In genomic region chr3:129039271-129040038, GRCh38 we compare ENCODE assay signal across 14 cellular contexts. TPM values are rescaled to one million over a fixed set of nuclear protein-coding genes. Genes with fewer than 3 reads are reported as not detected.
A peak's percentile ranks its signal among the peaks of the same experiment; 100 is the strongest.
DNase-seq lines count a peak whose midpoint lies in the region; ATAC-seq and TF ChIP-seq lines count a peak whose summit lies in the region.
"Had no signal": no experiment of that assay in that cellular context is flagged by ENCODE, and none has a peak within 500 bp of the region (broad histone marks: within the 10 kb centered on the region; RNA-seq: fewer than 3 reads in every experiment).

No MANE protein-coding gene starts in this region.

- H3K4me2 ChIP-seq in hepatocyte (no peak overlapping the region), trophoblast cell (ENCODE audit: low read length) (no peak overlapping the region)

- H3K9me3 ChIP-seq in BE2C (no peaks in the 10 kb centered on the region), hepatocyte (ENCODE audit: low read depth) (no peaks in the 10 kb centered on the region), trophoblast cell (ENCODE audit: insufficient read depth, low read depth, low read length) (peaks cover 3% of the 10 kb centered on the region)

- peak; percentile 94 for DNase-seq in BE2C
- peak; percentile 74 for DNase-seq in LHCN-M2 (ENCODE audit: low read depth)
- DNase-seq in NCI-H774 (lab: John Stamatoyannopoulos, UW) = peak; percentile 16
- peak; percentile 54 for DNase-seq in hepatocyte (ENCODE audit: low spot score)
- DNase-seq in activated T-cell treated with anti-CD3 and anti-CD28 coated beads, Interleukin-2, amount 50 U/mL, for 4 hours = no peak
- DNase-seq in SIG-M5 (lab: John Stamatoyannopoulos, UW) = no peak
- DNase-seq in trophoblast cell = no peak
- DNase-seq: activated CD4-positive, alpha-beta memory T cell treated with anti-CD3 and anti-CD28 coated beads, Interleukin-2, amount 10 ng/mL, durations not matched to agents 7 days and 5 days; kidney glomerular epithelial cell; MM.1S had no signal

- H3K27me3 Mint-ChIP-seq in activated T-cell treated with anti-CD3 and anti-CD28 coated beads, Interleukin-2, amount 50 U/mL, for 4 hours (ENCODE audit: low read depth) = peaks cover 9% of the 10 kb centered on the region

- no peaks in the 10 kb centered on the region for H3K9me3 Mint-ChIP-seq in activated T-cell treated with anti-CD3 and anti-CD28 coated beads, Interleukin-2, amount 50 U/mL, for 4 hours
- H3K9me3 Mint-ChIP-seq: activated CD4-positive, alpha-beta memory T cell treated with anti-CD3 and anti-CD28 coated beads, Interleukin-2, amount 10 ng/mL, durations not matched to agents 7 days and 5 days had no signal

- no peak overlapping the region for H3K9ac ChIP-seq in trophoblast cell (ENCODE audit: low read length)

- no peaks in the 10 kb centered on the region for H4K20me1 ChIP-seq in hepatocyte (ENCODE audit: insufficient read depth, poor library complexity, severe bottlenecking)

- H3K79me2 ChIP-seq in hepatocyte (no peaks in the 10 kb centered on the region), trophoblast cell (ENCODE audit: control insufficient read depth, insufficient read depth, low read length, poor library complexity) (no peaks in the 10 kb centered on the region)

- whole genome bisulfite sequencing in hepatocyte (ENCODE audit: low lambda C conversion rate, missing lambda C conversion rate) = 69% methylated on average over 14 of the region's 14 CpGs
- WGBS in trophoblast cell (ENCODE audit: extremely low coverage, insufficient coverage, insufficient read length) = no CpG with 5 or more reads among the region's 14 CpGs

- no peak for ATAC-seq in activated T-cell treated with anti-CD3 and anti-CD28 coated beads, Interleukin-2, amount 50 U/mL, for 4 hours
- no peak for ATAC-seq in HG02678 (IDR thresholded peaks at IDR 0.05; ENCODE audit: unreplicated experiment)

- no peaks in the 10 kb centered on the region for H3K36me3 ChIP-seq in BE2C
- H3K36me3 ChIP-seq in hepatocyte (replicated peaks; ENCODE audit: insufficient read depth, low read depth) = no peaks in the 10 kb centered on the region
- H3K36me3 ChIP-seq in trophoblast cell (ENCODE audit: control insufficient read depth in 1 of 2, insufficient read depth in 2 of 2, low read length in 2 of 2) = no peaks in the 10 kb centered on the region

- H3K27me3 ChIP-seq in BE2C = no peaks in the 10 kb centered on the region
- H3K27me3 ChIP-seq in hepatocyte = no peaks in the 10 kb centered on the region
- no peaks in the 10 kb centered on the region for H3K27me3 ChIP-seq in trophoblast cell (ENCODE audit: insufficient read depth, low read length)

- H4K12ac ChIP-seq in trophoblast cell (ENCODE audit: low read depth, low read length) = no peak overlapping the region

- H3K79me1 ChIP-seq in trophoblast cell (ENCODE audit: low read length) = no peaks in the 10 kb centered on the region

- no peak overlapping the region for H4K8ac ChIP-seq in trophoblast cell (ENCODE audit: low read depth, low read length)

- H3K4me1 ChIP-seq in BE2C (peaks cover 15% of the 10 kb centered on the region), hepatocyte (ENCODE audit: insufficient read depth) (no peaks in the 10 kb centered on the region), trophoblast cell (ENCODE audit: control insufficient read depth in 1 of 2, insufficient read depth in 2 of 2, low read length in 2 of 2) (no peaks in the 10 kb centered on the region)

- no peak overlapping the region for H3K27ac ChIP-seq in hepatocyte
- no peak overlapping the region for H3K27ac ChIP-seq in trophoblast cell (ENCODE audit: low read depth, low read length)

- no peak overlapping the region for H2BK12ac ChIP-seq in trophoblast cell (ENCODE audit: low read length)

- H3K4me3 ChIP-seq in BE2C (ENCODE audit: low read depth, low read length) (no peak overlapping the region), hepatocyte (no peak overlapping the region), trophoblast cell (ENCODE audit: low read depth, low read length) (no peak overlapping the region)

- H3K23ac ChIP-seq in trophoblast cell (ENCODE audit: low read length) = no peak overlapping the region

- H3K18ac ChIP-seq in trophoblast cell (ENCODE audit: low read length) = no peak overlapping the region

- TF ChIP-seq CTCF in BE2C (IDR thresholded peaks at IDR 0.05; ENCODE audit: low read depth, low read length) = no peak
- no peak for TF ChIP-seq CTCF in hepatocyte (IDR thresholded peaks at IDR 0.05; ENCODE audit: poor library complexity)

- H3K4me1 Mint-ChIP-seq in activated T-cell treated with anti-CD3 and anti-CD28 coated beads, Interleukin-2, amount 50 U/mL, for 4 hours (ENCODE audit: low read depth) = peaks cover 12% of the 10 kb centered on the region

- H2AFZ ChIP-seq in hepatocyte = no peak overlapping the region
- no peak overlapping the region for H2AFZ ChIP-seq in trophoblast cell (ENCODE audit: insufficient read depth, low read length, poor library complexity)

- H3K14ac ChIP-seq in trophoblast cell (ENCODE audit: low read length) = no peak overlapping the region

- no peak overlapping the region for H3K4ac ChIP-seq in trophoblast cell (ENCODE audit: low read depth, low read length)

- H3K4me3 Mint-ChIP-seq in activated T-cell treated with anti-CD3 and anti-CD28 coated beads, Interleukin-2, amount 50 U/mL, for 4 hours = no peak overlapping the region
- H3K4me3 Mint-ChIP-seq: activated CD4-positive, alpha-beta memory T cell treated with anti-CD3 and anti-CD28 coated beads, Interleukin-2, amount 10 ng/mL, durations not matched to agents 7 days and 5 days had no signal

- no peaks in the 10 kb centered on the region for H3K36me3 Mint-ChIP-seq in activated T-cell treated with anti-CD3 and anti-CD28 coated beads, Interleukin-2, amount 50 U/mL, for 4 hours (ENCODE audit: insufficient read depth)

- no peak overlapping the region for H2AK5ac ChIP-seq in trophoblast cell (ENCODE audit: low read length)

- H4K91ac ChIP-seq in trophoblast cell (ENCODE audit: low read depth, low read length) = no peak overlapping the region

- no peak overlapping the region for H2BK120ac ChIP-seq in trophoblast cell (ENCODE audit: insufficient read depth, low read length, poor library complexity)

- H2BK5ac ChIP-seq in trophoblast cell (ENCODE audit: low read depth, low read length, poor library complexity) = no peak overlapping the region

- no peaks in the 10 kb centered on the region for H3K9me2 ChIP-seq in hepatocyte (replicated peaks; ENCODE audit: insufficient read depth)

RNA-seq across cellular contexts. Expression of gene GP9, which starts 21.1 kb away (rescaled TPM):
- polyA plus RNA-seq in BE2C (2012; ENCODE audit: insufficient read depth, insufficient read length, low read depth) = not detected
- total RNA-seq in LHCN-M2 (2014; rRNA removed) = not detected in 2 replicates
- polyA plus RNA-seq in LHCN-M2 (2012) = not detected
- total RNA-seq in hepatocyte = not detected in 2 replicates
- polyA plus RNA-seq in hepatocyte = not detected in 2 replicates
- not detected for total RNA-seq in activated T-cell treated with anti-CD3 and anti-CD28 coated beads, Interleukin-2, amount 50 U/mL, for 4 hours
- not detected in 2 replicates for polyA plus RNA-seq in trophoblast cell (2013)
- total RNA-seq: activated CD4-positive, alpha-beta memory T cell treated with anti-CD3 and anti-CD28 coated beads, Interleukin-2, amount 10 ng/mL, durations not matched to agents 7 days and 5 days; aorta; renal cortical epithelial cell had no signal
- polyA plus RNA-seq: aorta, esophagus had no signal

RNA-seq across cellular contexts. Expression of gene EFCC1, which starts 38.4 kb away (rescaled TPM):
- not detected for polyA plus RNA-seq in BE2C (2012; ENCODE audit: insufficient read depth, insufficient read length, low read depth)
- not detected in 2 replicates for total RNA-seq in LHCN-M2 (2014; rRNA removed)
- not detected for polyA plus RNA-seq in LHCN-M2 (2012)
- 0.23 and 0.76 TPM in 2 replicates for total RNA-seq in hepatocyte
- 0.11 and 0.50 TPM in 2 replicates for polyA plus RNA-seq in hepatocyte
- total RNA-seq in activated T-cell treated with anti-CD3 and anti-CD28 coated beads, Interleukin-2, amount 50 U/mL, for 4 hours = under 1 TPM in 2 of 3 donors, not detected in 1; 0.26 to 0.35 TPM
- not detected in 2 replicates for polyA plus RNA-seq in trophoblast cell (2013)
- total RNA-seq: activated CD4-positive, alpha-beta memory T cell treated with anti-CD3 and anti-CD28 coated beads, Interleukin-2, amount 10 ng/mL, durations not matched to agents 7 days and 5 days; renal cortical epithelial cell had no signal

RNA-seq across cellular contexts. Expression of gene CFAP92, which starts 45.6 kb away (rescaled TPM):
- polyA plus RNA-seq in BE2C (2012; ENCODE audit: insufficient read depth, insufficient read length, low read depth) = 0.68 TPM
- not detected in 2 replicates for total RNA-seq in LHCN-M2 (2014; rRNA removed)
- 0.02 TPM for polyA plus RNA-seq in LHCN-M2 (2012)
- total RNA-seq in hepatocyte = 0.17 and 1.3 TPM in 2 replicates
- 0.35 and 1.0 TPM in 2 replicates for polyA plus RNA-seq in hepatocyte
- under 1 TPM in 1 of 3 donors, not detected in 2; 0.18 TPM for total RNA-seq in activated T-cell treated with anti-CD3 and anti-CD28 coated beads, Interleukin-2, amount 50 U/mL, for 4 hours
- 0.10 and 0.15 TPM in 2 replicates for polyA plus RNA-seq in trophoblast cell (2013)
- polyA plus RNA-seq: aorta had no signal

Comparison
In these comparisons a context has a peak if more than half of its experiments do, and no peak if none do; other contexts are left out.
1. DNase-seq: peak in BE2C (single experiment), LHCN-M2 (single experiment), NCI-H774 (single experiment) and hepatocyte (single experiment); none in activated T-cell treated with anti-CD3 and anti-CD28 coated beads, Interleukin-2, amount 50 U/mL, for 4 hours (single experiment), SIG-M5 (single experiment) and trophoblast cell (0 of 2).